Comparison of ENCODE assay signal across 1 cellular context in genomic region chr6:151263035-151263434, GRCh38.
TF ChIP-seq lines count a peak whose summit lies in the region.

No MANE protein-coding gene starts in this region.

TF ChIP-seq in HEK293, 187 proteins besides CTCF, POLR2A, EP300 and RAD21 (continued from another document):
- TF ChIP-seq ZNF473 (tag by site-specific recombination; IDR thresholded peaks at IDR 0.05) (no peak), ZFP41 (tag by site-specific recombination; IDR thresholded peaks at IDR 0.05; ENCODE audit: borderline replicate concordance) (no peak), MZF1 (tag by site-specific recombination; IDR thresholded peaks at IDR 0.05; ENCODE audit: borderline replicate concordance) (peak; percentile 69; the same call in 1 of the 2 replicates), ZNF707 (tag by site-specific recombination; IDR thresholded peaks at IDR 0.05) (no peak), ZNF121 (tag by site-specific recombination; IDR thresholded peaks at IDR 0.05) (peak; percentile 76), ZNF433 (tag by site-specific recombination; IDR thresholded peaks at IDR 0.05; ENCODE audit: low read depth) (no peak)
